ENCODE assay signal across 27 cellular contexts in genomic region chr1:200346744-200347143, GRCh38.
DNase-seq lines count a peak whose midpoint lies in the region; ATAC-seq, FAIRE-seq and TF ChIP-seq lines count a peak whose summit lies in the region.
"Had no signal": no experiment of that assay in that cellular context is flagged by ENCODE, and none has a peak within 500 bp of the region (broad histone marks: within the 10 kb centered on the region; RNA-seq: fewer than 3 reads in every experiment).

No MANE protein-coding gene starts in this region.

- TF ChIP-seq CTCF in NB4 (IDR thresholded peaks at IDR 0.05; ENCODE audit: low read depth, low read length) = no peak

- TF ChIP-seq POLR2A in NB4 (IDR thresholded peaks at IDR 0.05; ENCODE audit: extremely low read depth, insufficient read length) = no peak

- ATAC-seq in GM21528 (IDR thresholded peaks at IDR 0.05; ENCODE audit: low FRiP score, unreplicated experiment) (no peak), HG03442 (IDR thresholded peaks at IDR 0.05; ENCODE audit: unreplicated experiment) (no peak)
- ATAC-seq: activated CD8-positive, alpha-beta T cell treated with anti-CD3 and anti-CD28 coated beads, Interleukin-2, amount 10 ng/mL, durations not matched to agents 7 days and 5 days; activated T-cell treated with anti-CD3 and anti-CD28 coated beads, Interleukin-2, amount 50 U/mL, for 4 hours; foreskin keratinocyte; naive thymus-derived CD8-positive, alpha-beta T cell had no signal

- no peak for FAIRE-seq in GM19239 (lab: Jason Lieb, UNC)

- no peak overlapping the region for H3K4me3 ChIP-seq in NB4 (ENCODE audit: low read depth, low read length)
- H3K4me3 ChIP-seq: BLaER1 treated with 17β-estradiol and CSF1 and Interleukin-3, amounts not matched to agents 10 nM and 100 nM; hepatocyte; PC-9; SK-N-MC; transverse colon had no signal

- peak; percentile 79 for DNase-seq in SIG-M5 treated with dmso at 0.1 percent for 504 hours (lab: John Stamatoyannopoulos, UW; ENCODE audit: unreplicated experiment)
- DNase-seq in SIG-M5 (lab: John Stamatoyannopoulos, UW) = no peak
- peak; percentile 45 for DNase-seq in NB4 (ENCODE audit: low read depth)
- peak; percentile 72 for DNase-seq in fibroblast of gingiva (ENCODE audit: low read depth)
- no peak for DNase-seq in GM19239 (ENCODE audit: insufficient read length, low spot score)
- no peak for DNase-seq in HUDEP-2 (lab: John Stamatoyannopoulos, UW; ENCODE audit: unreplicated experiment in 76 of 76)
- DNase-seq: activated B cell treated with CpG ODN at 0.5 μM for 24 hours; activated CD8-positive, alpha-beta T cell treated with anti-CD3 and anti-CD28 coated beads, Interleukin-2, amount 10 ng/mL, durations not matched to agents 7 days and 5 days; activated naive CD4-positive, alpha-beta T cell treated with anti-CD3 and anti-CD28 coated beads for 36 hours; activated T-cell treated with anti-CD3 and anti-CD28 coated beads, Interleukin-2, amount 50 U/mL, for 4 hours; foreskin keratinocyte; islet precursor cell; KBM-7; naive thymus-derived CD8-positive, alpha-beta T cell; NCI-H1436 treated with DMSO at 0.1 percent for 48 hours; NCI-H2171; NCI-H69; PC-9; posterior cingulate gyrus; stimulated activated CD4-positive, alpha-beta T cell treated with anti-CD3 and anti-CD28 coated beads, Interleukin-1b, Interleukin-23, amount 100 ng/mL, for 48 hours; stimulated activated naive CD4-positive, alpha-beta T cell treated with Interleukin-2 at 50 U/mL for 16 hours; transverse colon had no signal

Comparison
In these comparisons a context has a peak if more than half of its experiments do, and no peak if none do; other contexts are left out.
1. DNase-seq: peak in SIG-M5 treated with dmso at 0.1 percent for 504 hours (single experiment), NB4 (single experiment) and fibroblast of gingiva (single experiment); none in SIG-M5 (single experiment), GM19239 (single experiment) and HUDEP-2 (0 of 76).